In genomic region chr3:49626796-49627195, GRCh38 we compare ENCODE assay signal across 16 cellular contexts. TPM values are rescaled to one million over a fixed set of nuclear protein-coding genes. Genes with fewer than 3 reads are reported as not detected.
A peak's percentile ranks its signal among the peaks of the same experiment; 100 is the strongest.
DNase-seq lines count a peak whose midpoint lies in the region; ATAC-seq lines count a peak whose summit lies in the region.
"Had no signal": no experiment of that assay in that cellular context is flagged by ENCODE, and none has a peak within 500 bp of the region (broad histone marks: within the 10 kb centered on the region; RNA-seq: fewer than 3 reads in every experiment).

No MANE protein-coding gene starts in this region.

- ATAC-seq in GM19467 (IDR thresholded peaks at IDR 0.05; ENCODE audit: unreplicated experiment) (no peak), GM21825 (IDR thresholded peaks at IDR 0.05; ENCODE audit: unreplicated experiment) (no peak)
- ATAC-seq: A549, HCT116 had no signal

- no peaks in the 10 kb centered on the region for H3K27me3 ChIP-seq in layer of hippocampus (ENCODE audit: control insufficient read depth, insufficient read depth, low read length)

- DNase-seq in cerebellar cortex (ENCODE audit: low spot score) (peak; percentile 81), GM19238 (ENCODE audit: insufficient read length, low spot score) (no peak)
- DNase-seq: 8988T; Calu3; CD4-positive, alpha-beta memory T cell; COR-L47; DMS53; DMS79 treated with DMSO at 0.1 percent for 48 hours; H7 had no signal

- peak overlapping the region; percentile 41 for H3K27ac ChIP-seq in angular gyrus (ENCODE audit: low read depth, low read length)
- H3K27ac ChIP-seq in layer of hippocampus (ENCODE audit: low read depth, low read length), result peak overlapping the region; percentile 19
- H3K27ac ChIP-seq in temporal lobe (ENCODE audit: low read depth, low read length), result peak overlapping the region; percentile 19
- H3K27ac ChIP-seq: A549 had no signal

RNA-seq across cellular contexts. Expression of gene APEH, which starts 47.4 kb away (rescaled TPM):
- total RNA-seq in temporal lobe, result 47.0 TPM
